8 cellular contexts compared by ENCODE assay signal in genomic region chrX:42392846-42393245, GRCh38.
"Had no signal": no experiment of that assay in that cellular context is flagged by ENCODE, and none has a peak within 500 bp of the region (broad histone marks: within the 10 kb centered on the region; RNA-seq: fewer than 3 reads in every experiment).

No MANE protein-coding gene starts in this region.

- ATAC-seq: GM23338, K562 had no signal

- H3K27ac Mint-ChIP-seq: GM23338, H9 had no signal

- H3K9me3 Mint-ChIP-seq: GM23338 had no signal

- H3K4me1 Mint-ChIP-seq: GM23338, H9 had no signal

- DNase-seq: H9, HCEC 1CT, IMR-90, KG1 had no signal

- FAIRE-seq: H54, HTR-8/SVneo, K562 had no signal

- H3K4me3 Mint-ChIP-seq: GM23338, H9 had no signal
